In genomic region chr4:152369903-152370296, GRCh38 we compare ENCODE assay signal across 12 cellular contexts.
A peak's percentile ranks its signal among the peaks of the same experiment; 100 is the strongest.
DNase-seq lines count a peak whose midpoint lies in the region; ATAC-seq and TF ChIP-seq lines count a peak whose summit lies in the region.
"Had no signal": no experiment of that assay in that cellular context is flagged by ENCODE, and none has a peak within 500 bp of the region (broad histone marks: within the 10 kb centered on the region; RNA-seq: fewer than 3 reads in every experiment).

No MANE protein-coding gene starts in this region.

- TF ChIP-seq CTCF in heart left ventricle (IDR thresholded peaks at IDR 0.05) (peak in 10 of 12 donors; percentile 14 to 52 (median 26)), fibroblast of pulmonary artery (IDR thresholded peaks at IDR 0.05; ENCODE audit: low read length, missing control alignments) (peak; percentile 37), tibial nerve (IDR thresholded peaks at IDR 0.05) (peak in 4 of 5 experiments; percentile 24 to 38 (median 38))

- H3K9me3 ChIP-seq in heart left ventricle, result peaks cover 0 to 6% (median 0%) of the 10 kb centered on the region in 12 donors
- H3K9me3 ChIP-seq in tibial nerve, result peaks cover 0 to 5% (median 0%) of the 10 kb centered on the region in 4 donors

- no peak for TF ChIP-seq POLR2A in heart left ventricle (IDR thresholded peaks at IDR 0.05)
- TF ChIP-seq POLR2A in tibial nerve (IDR thresholded peaks at IDR 0.05), result no peak

- whole genome bisulfite sequencing in heart left ventricle, 4 donors, result 35 to 64% (median 59%) methylated on average over 1 of the region's 1 CpG
- 17 to 24% methylated on average over 1 of the region's 1 CpG for WGBS in tibial nerve, 2 donors

- ATAC-seq in heart left ventricle, result no peak
- ATAC-seq in Right ventricle myocardium superior (ENCODE audit: poor library complexity), result no peak
- ATAC-seq in HG03378 (IDR thresholded peaks at IDR 0.05; ENCODE audit: unreplicated experiment), result no peak

- DNase-seq in heart left ventricle, result no peak
- no peak for DNase-seq in Right ventricle myocardium superior
- peak; percentile 25 for DNase-seq in RKO (ENCODE audit: low spot score)
- DNase-seq in fibroblast of pulmonary artery (ENCODE audit: low read depth), result no peak
- no peak for DNase-seq in tibial nerve (ENCODE audit: low spot score in 2 of 2)
- no peak for DNase-seq in DMS79 (lab: John Stamatoyannopoulos, UW)
- no peak for DNase-seq in NCI-H2107 treated with DMSO at 0.1 percent for 48 hours (lab: John Stamatoyannopoulos, UW; ENCODE audit: unreplicated experiment)
- DNase-seq: activated naive CD8-positive, alpha-beta T cell treated with anti-CD3 and anti-CD28 coated beads, Interleukin-2, amount 10 ng/mL, durations not matched to agents 7 days and 5 days; CD8-positive, alpha-beta memory T cell; NCI-H774; stimulated activated CD4-positive, alpha-beta T cell treated with anti-CD3 and anti-CD28 coated beads, Interleukin-15, amount 100 ng/mL, for 24 hours had no signal

- H3K27ac ChIP-seq in heart left ventricle, result no peak overlapping the region
- H3K27ac ChIP-seq in tibial nerve, result no peak overlapping the region

- peaks cover 0 to 24% (median 3%) of the 10 kb centered on the region in 12 donors for H3K4me1 ChIP-seq in heart left ventricle
- peaks cover 0 to 11% (median 0%) of the 10 kb centered on the region in 4 donors for H3K4me1 ChIP-seq in tibial nerve

- H3K27me3 ChIP-seq in heart left ventricle (no peaks in the 10 kb centered on the region), tibial nerve (no peaks in the 10 kb centered on the region)

- intact Hi-C loops in heart left ventricle (cut with DNase I) (loop anchor here in 5 of 10 donors (10.0 kb wide), 3 partner anchors 265 to 605 kb away; partner anchors contain the start of gene GATB (in 1 of the 5)), Right ventricle myocardium superior (cut with DNase I) (no loop called here)

- no peak for TF ChIP-seq EP300 in tibial nerve (IDR thresholded peaks at IDR 0.05)

- H3K4me3 ChIP-seq in heart left ventricle, result no peak overlapping the region
- H3K4me3 ChIP-seq in fibroblast of pulmonary artery (replicated peaks; ENCODE audit: low read depth, low read length), result no peak overlapping the region
- no peak overlapping the region for H3K4me3 ChIP-seq in tibial nerve

- H3K36me3 ChIP-seq in heart left ventricle (peaks cover 0 to 7% (median 0%) of the 10 kb centered on the region in 9 donors), tibial nerve (peaks cover 0 to 4% (median 0%) of the 10 kb centered on the region in 3 donors)
